15 cellular contexts compared by ENCODE assay signal in the genomic region with DNA sequence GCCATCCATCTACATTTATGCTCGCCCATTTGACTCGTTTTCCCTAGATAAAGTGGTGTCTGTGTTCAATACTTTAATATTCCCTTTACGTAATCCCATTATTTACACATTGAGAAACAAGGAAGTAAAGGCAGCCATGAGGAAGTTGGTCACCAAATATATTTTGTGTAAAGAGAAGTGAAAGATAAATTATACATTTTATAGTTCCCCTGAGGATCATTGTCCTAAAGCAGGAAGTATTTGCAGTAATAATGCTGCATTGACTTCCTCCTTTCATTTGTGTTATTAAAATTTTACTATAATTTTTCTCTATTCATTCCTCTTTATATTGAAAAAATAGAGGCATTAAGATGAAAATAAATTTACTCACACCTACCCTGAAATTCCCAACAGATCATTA. TPM values are rescaled to one million over a fixed set of nuclear protein-coding genes. Genes with fewer than 3 reads are reported as not detected.
"Had no signal": no experiment of that assay in that cellular context is flagged by ENCODE, and none has a peak within 500 bp of the region (broad histone marks: within the 10 kb centered on the region; RNA-seq: fewer than 3 reads in every experiment).

No MANE protein-coding gene starts in this region.

RNA-seq across cellular contexts. Expression of gene OR4M2, which starts 1.1 kb away (rescaled TPM):
- total RNA-seq: stomach, subcutaneous adipose tissue, suprapubic skin, temporal lobe, thoracic aorta, thyroid gland, tibial nerve, transverse colon, upper lobe of left lung, upper lobe of right lung, ureter, urinary bladder, uterus, vagina had no signal
- polyA plus RNA-seq: stomach, thymus, urinary bladder had no signal
